ENCODE assay signal across 12 cellular contexts in the genomic region with DNA sequence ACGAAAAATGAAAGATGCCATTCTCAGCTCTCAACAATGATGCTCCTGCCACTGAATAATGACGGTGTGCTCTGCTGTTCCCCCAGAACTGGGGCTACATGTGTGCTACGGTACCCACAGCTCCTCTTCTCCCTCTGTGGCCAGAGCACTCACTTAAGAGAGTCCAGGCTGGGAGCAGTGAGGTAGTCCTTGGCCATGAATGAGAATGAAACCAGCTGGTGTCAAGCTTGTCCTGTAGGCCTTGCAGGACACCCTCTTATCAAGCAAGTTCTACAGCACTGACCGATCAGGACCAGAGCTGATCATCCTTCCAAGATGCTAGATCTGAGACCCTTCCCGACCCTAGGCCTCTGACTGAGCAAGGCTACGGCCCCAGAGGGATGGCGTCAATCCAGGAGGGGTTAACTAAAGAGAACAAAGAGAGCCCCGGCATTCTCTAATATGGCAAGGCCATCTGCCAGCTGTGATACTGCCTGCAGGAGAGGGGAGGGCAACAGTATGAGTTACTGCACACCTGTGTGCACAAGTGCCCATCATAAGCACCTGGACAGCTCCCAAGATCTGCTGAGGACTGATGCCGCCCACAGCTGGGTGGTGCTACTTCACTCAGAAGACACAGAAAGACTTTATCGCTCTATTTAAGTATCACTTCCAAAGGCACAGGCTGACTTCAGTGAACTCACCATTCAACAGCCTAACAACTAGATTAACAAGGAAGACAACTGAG. TPM values are rescaled to one million over a fixed set of nuclear protein-coding genes. Genes with fewer than 3 reads are reported as not detected.
DNase-seq lines count a peak whose midpoint lies in the region; ATAC-seq and TF ChIP-seq lines count a peak whose summit lies in the region.
"Had no signal": no experiment of that assay in that cellular context is flagged by ENCODE, and none has a peak within 500 bp of the region (broad histone marks: within the 10 kb centered on the region; RNA-seq: fewer than 3 reads in every experiment).

No MANE protein-coding gene starts in this region.

- no peak overlapping the region for H3K4ac ChIP-seq in neuronal stem cell (ENCODE audit: low read length)

- DNase-seq in GM23338 (ENCODE audit: low spot score) (no peak), NCI-H2029 (lab: John Stamatoyannopoulos, UW) (peak; percentile 92), neuronal stem cell (ENCODE audit: low spot score) (no peak), omental fat pad (ENCODE audit: low spot score) (no peak)
- DNase-seq in activated naive CD8-positive, alpha-beta T cell treated with anti-CD3 and anti-CD28 coated beads for 36 hours: no peak
- DNase-seq in CD8-positive, alpha-beta memory T cell: no peak
- no peak for DNase-seq in activated CD8-positive, alpha-beta memory T cell treated with anti-CD3 and anti-CD28 coated beads, Interleukin-2, amount 10 ng/mL, durations not matched to agents 7 days and 5 days
- DNase-seq: activated naive CD4-positive, alpha-beta T cell treated with anti-CD3 and anti-CD28 coated beads, Interleukin-2, amount 50 U/mL, for 16 hours; NCI-H1694 had no signal

- no peak overlapping the region for H3K23ac ChIP-seq in neuronal stem cell (ENCODE audit: low read depth, low read length, poor library complexity)

- H3K9ac ChIP-seq in neuronal stem cell (ENCODE audit: low read depth, low read length, poor library complexity): no peak overlapping the region

- H4K8ac ChIP-seq in neuronal stem cell (ENCODE audit: low read depth, low read length): peak overlapping the region; percentile 17

- peaks cover 8% of the 10 kb centered on the region for H3K36me3 ChIP-seq in GM23338 (ENCODE audit: insufficient read depth)
- peaks cover 23 to 97% of the 10 kb centered on the region in 2 donors for H3K36me3 ChIP-seq in neuronal stem cell (replicated peaks in 1 of 2; ENCODE audit: control insufficient read depth in 2 of 2, insufficient read depth in 2 of 2, low read length in 2 of 2)
- H3K36me3 ChIP-seq in CD8-positive, alpha-beta memory T cell (ENCODE audit: insufficient read depth, low read length): peaks cover 18% of the 10 kb centered on the region

- no peaks in the 10 kb centered on the region; the same call in 2 of the 3 replicates for H3K9me3 Mint-ChIP-seq in GM23338
- no peaks in the 10 kb centered on the region for H3K9me3 Mint-ChIP-seq in activated naive CD8-positive, alpha-beta T cell treated with anti-CD3 and anti-CD28 coated beads for 36 hours
- no peaks in the 10 kb centered on the region for H3K9me3 Mint-ChIP-seq in CD8-positive, alpha-beta memory T cell
- no peaks in the 10 kb centered on the region for H3K9me3 Mint-ChIP-seq in activated CD8-positive, alpha-beta memory T cell treated with anti-CD3 and anti-CD28 coated beads, Interleukin-2, amount 10 ng/mL, durations not matched to agents 7 days and 5 days (ENCODE audit: low read depth)
- H3K9me3 Mint-ChIP-seq: CD14-positive monocyte, IgD-negative memory B cell had no signal

- H4K91ac ChIP-seq in neuronal stem cell (ENCODE audit: low read depth, low read length, poor library complexity): no peak overlapping the region

- no peak overlapping the region for H2BK5ac ChIP-seq in neuronal stem cell (ENCODE audit: low read length)

- H4K20me1 ChIP-seq in GM23338 (replicated peaks; ENCODE audit: insufficient read depth): no peaks in the 10 kb centered on the region; the same call in 1 of the 2 replicates

- no CpG with 5 or more reads among the region's 10 CpGs for WGBS in neuronal stem cell (ENCODE audit: extremely low coverage in 2 of 2, insufficient read length in 2 of 2, insufficient replicate concordance in 1 of 2), 2 donors

- H3K14ac ChIP-seq in neuronal stem cell (ENCODE audit: low read length): no peak overlapping the region

- no peaks in the 10 kb centered on the region for H3F3A ChIP-seq in GM23338 (replicated peaks; ENCODE audit: low read depth)

- H3K27ac Mint-ChIP-seq in GM23338: no peak overlapping the region
- H3K27ac Mint-ChIP-seq in activated naive CD8-positive, alpha-beta T cell treated with anti-CD3 and anti-CD28 coated beads for 36 hours: peak overlapping the region; percentile 66
- H3K27ac Mint-ChIP-seq in CD8-positive, alpha-beta memory T cell: peak overlapping the region in 1 of 8 donors; percentile 61
- no peak overlapping the region for H3K27ac Mint-ChIP-seq in activated CD8-positive, alpha-beta memory T cell treated with anti-CD3 and anti-CD28 coated beads, Interleukin-2, amount 10 ng/mL, durations not matched to agents 7 days and 5 days

- H3K4me3 Mint-ChIP-seq in GM23338: no peak overlapping the region
- no peak overlapping the region for H3K4me3 Mint-ChIP-seq in activated naive CD8-positive, alpha-beta T cell treated with anti-CD3 and anti-CD28 coated beads for 36 hours
- H3K4me3 Mint-ChIP-seq in CD8-positive, alpha-beta memory T cell: no peak overlapping the region
- no peak overlapping the region for H3K4me3 Mint-ChIP-seq in activated CD8-positive, alpha-beta memory T cell treated with anti-CD3 and anti-CD28 coated beads, Interleukin-2, amount 10 ng/mL, durations not matched to agents 7 days and 5 days
- H3K4me3 Mint-ChIP-seq: CD14-positive monocyte, IgD-negative memory B cell had no signal

- H3K4me1 Mint-ChIP-seq in GM23338: peaks cover 5% of the 10 kb centered on the region
- H3K4me1 Mint-ChIP-seq in activated naive CD8-positive, alpha-beta T cell treated with anti-CD3 and anti-CD28 coated beads for 36 hours: peaks cover 6% of the 10 kb centered on the region
- no peaks in the 10 kb centered on the region for H3K4me1 Mint-ChIP-seq in CD8-positive, alpha-beta memory T cell
- no peaks in the 10 kb centered on the region for H3K4me1 Mint-ChIP-seq in activated CD8-positive, alpha-beta memory T cell treated with anti-CD3 and anti-CD28 coated beads, Interleukin-2, amount 10 ng/mL, durations not matched to agents 7 days and 5 days
- H3K4me1 Mint-ChIP-seq: CD14-positive monocyte, IgD-negative memory B cell had no signal

- no peak overlapping the region for H3K27ac ChIP-seq in GM23338 (ENCODE audit: low read depth)
- H3K27ac ChIP-seq in neuronal stem cell (replicated peaks; ENCODE audit: low read length): no peak overlapping the region
- H3K27ac ChIP-seq in CD8-positive, alpha-beta memory T cell (ENCODE audit: low read depth, low read length): no peak overlapping the region

- H3K4me1 ChIP-seq in GM23338 (ENCODE audit: insufficient read depth): no peaks in the 10 kb centered on the region
- H3K4me1 ChIP-seq in neuronal stem cell (ENCODE audit: control insufficient read depth in 2 of 2, insufficient read depth in 1 of 2, low read depth in 1 of 2, low read length in 2 of 2): peaks cover 0 to 2% of the 10 kb centered on the region in 2 donors
- H3K4me1 ChIP-seq in CD8-positive, alpha-beta memory T cell (ENCODE audit: insufficient read depth, low read length): no peaks in the 10 kb centered on the region

- H3K9me2 ChIP-seq in GM23338 (ENCODE audit: insufficient read depth): no peaks in the 10 kb centered on the region

- no peaks in the 10 kb centered on the region for H3K79me2 ChIP-seq in GM23338 (replicated peaks; ENCODE audit: insufficient read depth)

- H2BK12ac ChIP-seq in neuronal stem cell (ENCODE audit: low read length): no peak overlapping the region

- no peak overlapping the region for H2BK15ac ChIP-seq in neuronal stem cell (ENCODE audit: low read length)

- ATAC-seq in GM23338: no peak
- ATAC-seq in omental fat pad (ENCODE audit: low FRiP score): no peak
- no peak for ATAC-seq in GM19023 (IDR thresholded peaks at IDR 0.05; ENCODE audit: unreplicated experiment)
- ATAC-seq in activated CD8-positive, alpha-beta memory T cell treated with anti-CD3 and anti-CD28 coated beads, Interleukin-2, amount 10 ng/mL, durations not matched to agents 7 days and 5 days: no peak

- no peak for TF ChIP-seq CTCF in GM23338 (conservative IDR thresholded peaks at IDR 0.05; ENCODE audit: low read depth in 2 of 2)
- no peak for TF ChIP-seq CTCF in omental fat pad (IDR thresholded peaks at IDR 0.05)

- no peaks in the 10 kb centered on the region for H3K79me1 ChIP-seq in neuronal stem cell (ENCODE audit: low read depth, low read length)

- H3K4me3 ChIP-seq in GM23338 (no peak overlapping the region), neuronal stem cell (ENCODE audit: low read length in 2 of 2) (no peak overlapping the region)
- no peak overlapping the region for H3K4me3 ChIP-seq in CD8-positive, alpha-beta memory T cell (ENCODE audit: low read length)

- no peaks in the 10 kb centered on the region for H3K27me3 ChIP-seq in GM23338 (ENCODE audit: insufficient read depth)
- H3K27me3 ChIP-seq in neuronal stem cell (ENCODE audit: control insufficient read depth in 3 of 3, insufficient read depth in 3 of 3, low read depth in 1 of 3, low read length in 3 of 3): no peaks in the 10 kb centered on the region
- H3K27me3 ChIP-seq in CD8-positive, alpha-beta memory T cell (ENCODE audit: insufficient read depth, low read length, poor library complexity, severe bottlenecking): no peaks in the 10 kb centered on the region

- H3K36me3 Mint-ChIP-seq in GM23338 (ENCODE audit: low read depth): peaks cover 27% of the 10 kb centered on the region
- peaks cover 11% of the 10 kb centered on the region for H3K36me3 Mint-ChIP-seq in activated naive CD8-positive, alpha-beta T cell treated with anti-CD3 and anti-CD28 coated beads for 36 hours
- H3K36me3 Mint-ChIP-seq in CD8-positive, alpha-beta memory T cell: peaks cover 13 to 89% (median 34%) of the 10 kb centered on the region in 3 donors
- peaks cover 5% of the 10 kb centered on the region for H3K36me3 Mint-ChIP-seq in activated CD8-positive, alpha-beta memory T cell treated with anti-CD3 and anti-CD28 coated beads, Interleukin-2, amount 10 ng/mL, durations not matched to agents 7 days and 5 days

- CTCF ChIA-PET in CD8-positive, alpha-beta memory T cell (lab: Charles Lee): no interaction called here
- CTCF ChIA-PET in activated CD8-positive, alpha-beta memory T cell treated with anti-CD3 and anti-CD28 coated beads, Interleukin-2, amount 10 ng/mL, durations not matched to agents 7 days and 5 days (lab: Charles Lee): no interaction called here

- peaks cover 3% of the 10 kb centered on the region for H3K27me3 Mint-ChIP-seq in GM23338 (ENCODE audit: insufficient read depth, low read depth, poor library complexity)
- no peaks in the 10 kb centered on the region for H3K27me3 Mint-ChIP-seq in activated naive CD8-positive, alpha-beta T cell treated with anti-CD3 and anti-CD28 coated beads for 36 hours
- H3K27me3 Mint-ChIP-seq in CD8-positive, alpha-beta memory T cell: no peaks in the 10 kb centered on the region
- H3K27me3 Mint-ChIP-seq in activated CD8-positive, alpha-beta memory T cell treated with anti-CD3 and anti-CD28 coated beads, Interleukin-2, amount 10 ng/mL, durations not matched to agents 7 days and 5 days: no peaks in the 10 kb centered on the region
- H3K27me3 Mint-ChIP-seq: IgD-negative memory B cell had no signal

- H3K4me2 ChIP-seq in GM23338 (no peak overlapping the region), neuronal stem cell (ENCODE audit: insufficient read depth, low read length, poor library complexity, severe bottlenecking) (no peak overlapping the region)

- H2AFZ ChIP-seq in GM23338 (no peak overlapping the region), neuronal stem cell (ENCODE audit: low read length) (no peak overlapping the region)

- no peak overlapping the region for H3K18ac ChIP-seq in neuronal stem cell (ENCODE audit: low read length)

- no peak overlapping the region for H2BK120ac ChIP-seq in neuronal stem cell (ENCODE audit: low read depth, low read length)

- H3K9me3 ChIP-seq in neuronal stem cell (replicated peaks in 1 of 2; ENCODE audit: control insufficient read depth in 2 of 2, insufficient read depth in 1 of 2, low read depth in 1 of 2, low read length in 2 of 2): no peaks in the 10 kb centered on the region
- H3K9me3 ChIP-seq in CD8-positive, alpha-beta memory T cell (ENCODE audit: low read length): no peaks in the 10 kb centered on the region

- H2AK5ac ChIP-seq in neuronal stem cell (ENCODE audit: low read depth, low read length): no peak overlapping the region

- POLR2A ChIA-PET in CD8-positive, alpha-beta memory T cell (lab: Charles Lee): no interaction called here

RNA-seq across cellular contexts. Expression of a gene that starts 30.5 kb away (rescaled TPM):
- 15.1 and 17.4 TPM in 2 replicates for total RNA-seq in GM23338 (2014; rRNA removed; shearing (Covaris generic))
- polyA plus RNA-seq in GM23338 (2016; fragmentation: Nextera tagmentation; extraction: Ambion mirVana): 6.2 and 9.3 TPM in 2 replicates
- total RNA-seq in activated naive CD8-positive, alpha-beta T cell treated with anti-CD3 and anti-CD28 coated beads for 36 hours: 10 to 100 TPM; 12.0 to 13.4 TPM
- 30.1 TPM for polyA plus RNA-seq in neuronal stem cell (2013, experiment 1 of 2)
- 30.2 TPM for polyA plus RNA-seq in neuronal stem cell (2013, experiment 2 of 2)
- total RNA-seq in omental fat pad: 10 to 100 TPM; 39.9 to 67.5 (median 59.1) TPM
- 10 to 100 TPM; 14.9 to 18.6 TPM for total RNA-seq in CD8-positive, alpha-beta memory T cell
- polyA plus RNA-seq in CD8-positive, alpha-beta memory T cell: 14.4 TPM
- total RNA-seq in activated CD8-positive, alpha-beta memory T cell treated with anti-CD3 and anti-CD28 coated beads, Interleukin-2, amount 10 ng/mL, durations not matched to agents 7 days and 5 days: 10 to 100 TPM; 22.6 to 25.5 TPM
